18 cellular contexts compared by ENCODE assay signal in genomic region chr9:30757723-30758122, GRCh38.
DNase-seq lines count a peak whose midpoint lies in the region; ATAC-seq and TF ChIP-seq lines count a peak whose summit lies in the region.
"Had no signal": no experiment of that assay in that cellular context is flagged by ENCODE, and none has a peak within 500 bp of the region (broad histone marks: within the 10 kb centered on the region; RNA-seq: fewer than 3 reads in every experiment).

No MANE protein-coding gene starts in this region.

- no peaks in the 10 kb centered on the region for H3K9me3 ChIP-seq in lower lobe of right lung
- H3K9me3 ChIP-seq in upper lobe of left lung: no peaks in the 10 kb centered on the region
- peaks cover 8% of the 10 kb centered on the region for H3K9me3 ChIP-seq in trophoblast cell (ENCODE audit: insufficient read depth, low read depth, low read length)
- H3K9me3 ChIP-seq: BLaER1, Caco-2 had no signal

- no peaks in the 10 kb centered on the region for H3K79me1 ChIP-seq in trophoblast cell (ENCODE audit: low read length)

- no peaks in the 10 kb centered on the region for H3K79me2 ChIP-seq in trophoblast cell (ENCODE audit: control insufficient read depth, insufficient read depth, low read length, poor library complexity)

- no peaks in the 10 kb centered on the region for H3K27me3 Mint-ChIP-seq in activated T-helper 2 cell treated with anti-CD3 and anti-CD28 coated beads, Interferon-gamma antibody, Interleukin-2, Interleukin-4, amounts not matched to agents 10 μg/mL and 5 μg/mL and 100 μg/mL, durations not matched to agents 14 hours and 24 hours and 36 hours (ENCODE audit: low read depth)
- H3K27me3 Mint-ChIP-seq: CD8-positive, alpha-beta memory T cell had no signal

- no peak overlapping the region for H3K14ac ChIP-seq in trophoblast cell (ENCODE audit: low read length)

- H3K36me3 ChIP-seq in lower lobe of right lung (no peaks in the 10 kb centered on the region), upper lobe of left lung (no peaks in the 10 kb centered on the region), trophoblast cell (ENCODE audit: control insufficient read depth in 1 of 2, insufficient read depth in 2 of 2, low read length in 2 of 2) (no peaks in the 10 kb centered on the region)
- H3K36me3 ChIP-seq: BLaER1 had no signal

- TF ChIP-seq POLR2A in upper lobe of left lung (IDR thresholded peaks at IDR 0.05): no peak

- no peaks in the 10 kb centered on the region for H3K9me3 Mint-ChIP-seq in activated T-helper 2 cell treated with anti-CD3 and anti-CD28 coated beads, Interferon-gamma antibody, Interleukin-2, Interleukin-4, amounts not matched to agents 10 μg/mL and 5 μg/mL and 100 μg/mL, durations not matched to agents 14 hours and 24 hours and 36 hours

- no peak overlapping the region for H3K27ac Mint-ChIP-seq in activated T-helper 2 cell treated with anti-CD3 and anti-CD28 coated beads, Interferon-gamma antibody, Interleukin-2, Interleukin-4, amounts not matched to agents 10 μg/mL and 5 μg/mL and 100 μg/mL, durations not matched to agents 14 hours and 24 hours and 36 hours
- H3K27ac Mint-ChIP-seq: CD8-positive, alpha-beta memory T cell; HFFc6 had no signal

- ATAC-seq in lower lobe of right lung (peak; percentile 31 to 39), sciatic nerve (peak; percentile 42), upper lobe of left lung (ENCODE audit: low FRiP score in 2 of 2) (peak; percentile 38 to 46), HG03439 (IDR thresholded peaks at IDR 0.05; ENCODE audit: unreplicated experiment) (no peak)

- no peak overlapping the region for H2AFZ ChIP-seq in trophoblast cell (ENCODE audit: insufficient read depth, low read length, poor library complexity)

- no peak overlapping the region for H3K4me3 ChIP-seq in lower lobe of right lung
- no peak overlapping the region for H3K4me3 ChIP-seq in upper lobe of left lung
- H3K4me3 ChIP-seq in trophoblast cell (ENCODE audit: low read depth, low read length): no peak overlapping the region
- H3K4me3 ChIP-seq: BLaER1 had no signal

- no peak for TF ChIP-seq EP300 in upper lobe of left lung (IDR thresholded peaks at IDR 0.05)

- H2BK12ac ChIP-seq in trophoblast cell (ENCODE audit: low read length): no peak overlapping the region

- H4K12ac ChIP-seq in trophoblast cell (ENCODE audit: low read depth, low read length): no peak overlapping the region

- TF ChIP-seq CTCF in lower lobe of right lung (IDR thresholded peaks at IDR 0.05): no peak
- no peak for TF ChIP-seq CTCF in upper lobe of left lung (IDR thresholded peaks at IDR 0.05)

- H3K4me2 ChIP-seq in trophoblast cell (ENCODE audit: low read length): no peak overlapping the region
- H3K4me2 ChIP-seq: BLaER1 had no signal

- DNase-seq in NCI-H2171 treated with DMSO at 0.1 percent for 48 hours (lab: John Stamatoyannopoulos, UW) (peak; percentile 13), NCI-H2171 (lab: John Stamatoyannopoulos, UW) (no peak), lower lobe of right lung (no peak), sciatic nerve (ENCODE audit: low spot score) (no peak), upper lobe of left lung (peak in 1 of 2 donors; percentile 17), trophoblast cell (no peak)
- no peak for DNase-seq in activated T-helper 2 cell treated with anti-CD3 and anti-CD28 coated beads, Interferon-gamma antibody, Interleukin-2, Interleukin-4, amounts not matched to agents 10 μg/mL and 5 μg/mL and 100 μg/mL, durations not matched to agents 14 hours and 24 hours and 36 hours (ENCODE audit: low spot score)
- DNase-seq: AML-193; Caco-2; CD8-positive, alpha-beta memory T cell; DND-41; GDM1; HCEC 1CT; HFFc6 had no signal

- no peak overlapping the region for H2BK5ac ChIP-seq in trophoblast cell (ENCODE audit: low read depth, low read length, poor library complexity)

- no peaks in the 10 kb centered on the region for H3K36me3 Mint-ChIP-seq in activated T-helper 2 cell treated with anti-CD3 and anti-CD28 coated beads, Interferon-gamma antibody, Interleukin-2, Interleukin-4, amounts not matched to agents 10 μg/mL and 5 μg/mL and 100 μg/mL, durations not matched to agents 14 hours and 24 hours and 36 hours (ENCODE audit: low read depth)
- H3K36me3 Mint-ChIP-seq: CD8-positive, alpha-beta memory T cell had no signal

- H3K27me3 ChIP-seq in lower lobe of right lung (ENCODE audit: low read depth) (no peaks in the 10 kb centered on the region), upper lobe of left lung (no peaks in the 10 kb centered on the region), trophoblast cell (ENCODE audit: insufficient read depth, low read length) (no peaks in the 10 kb centered on the region)
- H3K27me3 ChIP-seq: BLaER1 had no signal

- no peaks in the 10 kb centered on the region for H3K4me1 Mint-ChIP-seq in activated T-helper 2 cell treated with anti-CD3 and anti-CD28 coated beads, Interferon-gamma antibody, Interleukin-2, Interleukin-4, amounts not matched to agents 10 μg/mL and 5 μg/mL and 100 μg/mL, durations not matched to agents 14 hours and 24 hours and 36 hours (ENCODE audit: low read depth)
- H3K4me1 Mint-ChIP-seq: CD8-positive, alpha-beta memory T cell had no signal

- no peak overlapping the region for H3K18ac ChIP-seq in trophoblast cell (ENCODE audit: low read length)

- H3K27ac ChIP-seq in lower lobe of right lung (no peak overlapping the region), upper lobe of left lung (no peak overlapping the region), trophoblast cell (ENCODE audit: low read depth, low read length) (no peak overlapping the region)
- H3K27ac ChIP-seq: 22Rv1, BLaER1, HL-60 had no signal

- no peak overlapping the region for H2AK5ac ChIP-seq in trophoblast cell (ENCODE audit: low read length)

- H4K8ac ChIP-seq in trophoblast cell (ENCODE audit: low read depth, low read length): no peak overlapping the region

- H3K4me3 Mint-ChIP-seq in activated T-helper 2 cell treated with anti-CD3 and anti-CD28 coated beads, Interferon-gamma antibody, Interleukin-2, Interleukin-4, amounts not matched to agents 10 μg/mL and 5 μg/mL and 100 μg/mL, durations not matched to agents 14 hours and 24 hours and 36 hours (ENCODE audit: low read depth): no peak overlapping the region
- H3K4me3 Mint-ChIP-seq: CD8-positive, alpha-beta memory T cell; HFFc6 had no signal

- intact Hi-C loops in lower lobe of right lung (cut with DNase I) (no loop called here), sciatic nerve (cut with DNase I) (no loop called here)
- intact Hi-C loops in activated T-helper 2 cell treated with anti-CD3 and anti-CD28 coated beads, Interferon-gamma antibody, Interleukin-2, Interleukin-4, amounts not matched to agents 10 μg/mL and 5 μg/mL and 100 μg/mL, durations not matched to agents 14 hours and 24 hours and 36 hours (cut with micrococcal nuclease): loop anchor here (10.0 kb wide), 1 partner anchor 57 kb away; no protein-coding TSS in a partner anchor

- no peak overlapping the region for H3K9ac ChIP-seq in trophoblast cell (ENCODE audit: low read length)
- H3K9ac ChIP-seq: BLaER1 had no signal

- no peak overlapping the region for H2BK120ac ChIP-seq in trophoblast cell (ENCODE audit: insufficient read depth, low read length, poor library complexity)

- H3K4me1 ChIP-seq in lower lobe of right lung: no peaks in the 10 kb centered on the region
- H3K4me1 ChIP-seq in upper lobe of left lung: no peaks in the 10 kb centered on the region
- no peaks in the 10 kb centered on the region for H3K4me1 ChIP-seq in trophoblast cell (ENCODE audit: control insufficient read depth in 1 of 2, insufficient read depth in 2 of 2, low read length in 2 of 2)
- H3K4me1 ChIP-seq: BLaER1, Caco-2 had no signal

- 92 to 94% methylated on average over 6 to 8 of the region's 8 CpGs for WGBS in upper lobe of left lung, 2 donors
- WGBS in trophoblast cell (ENCODE audit: extremely low coverage, insufficient coverage, insufficient read length): no CpG with 5 or more reads among the region's 8 CpGs

- H3K4ac ChIP-seq in trophoblast cell (ENCODE audit: low read depth, low read length): no peak overlapping the region

- no peak overlapping the region for H4K91ac ChIP-seq in trophoblast cell (ENCODE audit: low read depth, low read length)

- no peak overlapping the region for H3K23ac ChIP-seq in trophoblast cell (ENCODE audit: low read length)
